Comparison of ENCODE assay signal across 8 cellular contexts in genomic region chr12:53213348-53213747, GRCh38. TPM values are rescaled to one million over a fixed set of nuclear protein-coding genes. Genes with fewer than 3 reads are reported as not detected.
A peak's percentile ranks its signal among the peaks of the same experiment; 100 is the strongest.
DNase-seq lines count a peak whose midpoint lies in the region; ATAC-seq and TF ChIP-seq lines count a peak whose summit lies in the region.

No MANE protein-coding gene starts in this region.

- peaks cover 34% of the 10 kb centered on the region for H4K20me1 ChIP-seq in smooth muscle cell (ENCODE audit: low read depth)

- WGBS in smooth muscle cell (ENCODE audit: low lambda C conversion rate) = 21% methylated on average over 13 of the region's 14 CpGs

- H3K27ac ChIP-seq in smooth muscle cell (ENCODE audit: low read depth) = no peak overlapping the region

- in situ Hi-C loops in ACHN (cut with HindIII; ENCODE audit: low pct_ligation_motif_present, low pct_unique_long_range_greater_than_20kb, low sequenced_read_pairs) = no loop called here

- no peak overlapping the region for H2AFZ ChIP-seq in smooth muscle cell (ENCODE audit: low read depth)

- ATAC-seq in HG03175 (IDR thresholded peaks at IDR 0.05; ENCODE audit: unreplicated experiment) = no peak

- H3K9ac ChIP-seq in smooth muscle cell (ENCODE audit: low read depth) = no peak overlapping the region

- no peaks in the 10 kb centered on the region for H3F3A ChIP-seq in smooth muscle cell (ENCODE audit: low read depth)

- H3K4me3 ChIP-seq in smooth muscle cell = no peak overlapping the region

- peaks cover 4% of the 10 kb centered on the region for H3K79me2 ChIP-seq in smooth muscle cell (ENCODE audit: low read depth)

- H3K4me2 ChIP-seq in smooth muscle cell = no peak overlapping the region

- H3K36me3 ChIP-seq in smooth muscle cell (ENCODE audit: low read depth) = no peaks in the 10 kb centered on the region

- H3K27me3 ChIP-seq in smooth muscle cell (ENCODE audit: low read depth) = no peaks in the 10 kb centered on the region

- TF ChIP-seq CTCF in smooth muscle cell (IDR thresholded peaks at IDR 0.05; ENCODE audit: borderline replicate concordance, insufficient read depth, poor library complexity, severe bottlenecking) = peak; percentile 91

- no peaks in the 10 kb centered on the region for H3K9me3 ChIP-seq in smooth muscle cell (replicated peaks; ENCODE audit: low read depth)

- DNase-seq in ACHN (peak; percentile 83), GM19238 (ENCODE audit: insufficient read length, low spot score) (peak; percentile 82), NCI-H2029 (lab: John Stamatoyannopoulos, UW) (peak; percentile 67), T-helper 22 cell (ENCODE audit: low read depth) (peak; percentile 57), anterior cingulate cortex (lab: John Stamatoyannopoulos, UW) (peak in 57 of 58 donors; percentile 25 to 92 (median 70)), hepatic stellate cell (ENCODE audit: low spot score) (peak; percentile 86), smooth muscle cell (lab: John Stamatoyannopoulos, UW; ENCODE audit: unreplicated experiment) (peak; percentile 47)

- peaks cover 13% of the 10 kb centered on the region for H3K4me1 ChIP-seq in smooth muscle cell (ENCODE audit: low read depth)

RNA-seq across cellular contexts. Expression of gene ITGB7, which starts 6.3 kb away (rescaled TPM):
- 5.8 TPM in 1 of 2 replicates, not detected in the other for total RNA-seq in smooth muscle cell
- polyA plus RNA-seq in smooth muscle cell = 1.5 TPM in 1 of 2 replicates, not detected in the other

RNA-seq across cellular contexts. Expression of gene RARG, which starts 18.7 kb away (rescaled TPM):
- total RNA-seq in smooth muscle cell = 19.9 and 21.8 TPM in 2 replicates
- polyA plus RNA-seq in smooth muscle cell = 31.3 and 32.9 TPM in 2 replicates

RNA-seq across cellular contexts. Expression of gene CSAD, which starts 32.6 kb away (rescaled TPM):
- total RNA-seq in smooth muscle cell = 9.0 and 10.6 TPM in 2 replicates
- 4.8 and 11.8 TPM in 2 replicates for polyA plus RNA-seq in smooth muscle cell

RNA-seq across cellular contexts. Expression of gene ZNF740, which starts 32.8 kb away (rescaled TPM):
- total RNA-seq in smooth muscle cell = 5.2 and 7.6 TPM in 2 replicates
- polyA plus RNA-seq in smooth muscle cell = 1.0 and 3.1 TPM in 2 replicates

RNA-seq across cellular contexts. Expression of gene ESPL1, which starts 54.8 kb away (rescaled TPM):
- 3.1 and 4.7 TPM in 2 replicates for total RNA-seq in smooth muscle cell
- polyA plus RNA-seq in smooth muscle cell = 2.0 and 3.5 TPM in 2 replicates
